In the genomic region with DNA sequence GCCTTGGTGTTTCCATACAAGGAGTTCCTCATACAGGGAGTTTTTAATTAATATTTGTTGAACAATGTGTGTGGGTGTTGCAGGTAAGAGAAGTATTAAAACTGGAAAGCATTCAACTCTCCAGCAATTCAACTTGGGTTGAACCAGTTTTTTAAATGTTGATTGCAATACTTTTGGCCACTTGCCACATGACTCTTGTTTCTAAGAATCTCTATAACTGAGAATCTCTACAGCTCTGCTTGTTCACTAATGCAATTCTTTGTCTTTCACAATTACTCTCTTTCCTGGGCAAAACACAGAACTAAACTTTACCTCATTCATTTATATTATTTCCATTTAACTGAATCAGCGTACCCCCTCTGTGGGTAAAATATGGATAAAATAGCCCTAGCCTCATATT, we compare ENCODE assay signal across 15 cellular contexts.
DNase-seq lines count a peak whose midpoint lies in the region; ATAC-seq and TF ChIP-seq lines count a peak whose summit lies in the region.
"Had no signal": no experiment of that assay in that cellular context is flagged by ENCODE, and none has a peak within 500 bp of the region (broad histone marks: within the 10 kb centered on the region; RNA-seq: fewer than 3 reads in every experiment).

No MANE protein-coding gene starts in this region.

- peak; percentile 57 to 68 for ATAC-seq in left cardiac atrium
- ATAC-seq in left ventricle myocardium superior: no peak
- ATAC-seq in activated T-helper 17 cell treated with anti-CD3 and anti-CD28 coated beads, Interleukin-2, amount 50 U/mL, for 72 hours (replicated peaks): peak; percentile 32
- ATAC-seq in upper lobe of right lung: peak; percentile 39
- ATAC-seq: WTC11 had no signal

- H3K4me1 ChIP-seq in upper lobe of right lung: peaks cover 10% of the 10 kb centered on the region
- H3K4me1 ChIP-seq: BLaER1 had no signal

- peaks cover 20% of the 10 kb centered on the region for H3K4me1 Mint-ChIP-seq in activated T-helper 17 cell treated with anti-CD3 and anti-CD28 coated beads, Interleukin-2, amount 50 U/mL, for 72 hours
- H3K4me1 Mint-ChIP-seq: nephron progenitor cell, WTC11 had no signal

- H3K27ac ChIP-seq in upper lobe of right lung: no peak overlapping the region
- H3K27ac ChIP-seq: BLaER1, cardiac muscle cell had no signal

- H3K9me3 ChIP-seq in upper lobe of right lung: no peaks in the 10 kb centered on the region
- H3K9me3 ChIP-seq: BLaER1 had no signal

- H3K36me3 ChIP-seq in upper lobe of right lung: no peaks in the 10 kb centered on the region
- H3K36me3 ChIP-seq: cardiac muscle cell had no signal

- H3K9me3 Mint-ChIP-seq in activated T-helper 17 cell treated with anti-CD3 and anti-CD28 coated beads, Interleukin-2, amount 50 U/mL, for 72 hours: no peaks in the 10 kb centered on the region
- H3K9me3 Mint-ChIP-seq: nephron progenitor cell had no signal

- TF ChIP-seq CTCF in fibroblast of villous mesenchyme (IDR thresholded peaks at IDR 0.05; ENCODE audit: insufficient read depth, low read depth, low read length) (no peak), upper lobe of right lung (IDR thresholded peaks at IDR 0.05) (no peak)

- no peaks in the 10 kb centered on the region for H3K27me3 ChIP-seq in upper lobe of right lung
- H3K27me3 ChIP-seq: BLaER1, cardiac muscle cell had no signal

- H3K27ac Mint-ChIP-seq in activated T-helper 17 cell treated with anti-CD3 and anti-CD28 coated beads, Interleukin-2, amount 50 U/mL, for 72 hours: peak overlapping the region; percentile 6
- H3K27ac Mint-ChIP-seq: nephron progenitor cell, WTC11 had no signal

- DNase-seq in left cardiac atrium (no peak), left ventricle myocardium superior (no peak), fibroblast of villous mesenchyme (ENCODE audit: low read depth) (peak; percentile 77), upper lobe of right lung (no peak), AG08396 (ENCODE audit: low spot score) (no peak), GM19240 (ENCODE audit: insufficient read length, low spot score) (no peak), DMS 273 (lab: John Stamatoyannopoulos, UW; ENCODE audit: unreplicated experiment) (no peak)
- DNase-seq: islet precursor cell, NCI-H510A, nephron progenitor cell, SHP77 had no signal

- peaks cover 84% of the 10 kb centered on the region for H3K36me3 Mint-ChIP-seq in activated T-helper 17 cell treated with anti-CD3 and anti-CD28 coated beads, Interleukin-2, amount 50 U/mL, for 72 hours (ENCODE audit: low read depth)
- H3K36me3 Mint-ChIP-seq: WTC11 had no signal

- no peak overlapping the region for H3K4me3 Mint-ChIP-seq in activated T-helper 17 cell treated with anti-CD3 and anti-CD28 coated beads, Interleukin-2, amount 50 U/mL, for 72 hours
- H3K4me3 Mint-ChIP-seq: nephron progenitor cell, WTC11 had no signal

- no peaks in the 10 kb centered on the region for H3K27me3 Mint-ChIP-seq in activated T-helper 17 cell treated with anti-CD3 and anti-CD28 coated beads, Interleukin-2, amount 50 U/mL, for 72 hours

- intact Hi-C loops in left cardiac atrium (cut with DNase I) (no loop called here), left ventricle myocardium superior (cut with micrococcal nuclease) (no loop called here), upper lobe of right lung (cut with DNase I) (no loop called here)

- H3K4me3 ChIP-seq in fibroblast of villous mesenchyme (ENCODE audit: low read depth, low read length): no peak overlapping the region
- H3K4me3 ChIP-seq in upper lobe of right lung: no peak overlapping the region
- H3K4me3 ChIP-seq: BLaER1, cardiac muscle cell had no signal
